ENCODE assay signal across 9 cellular contexts in the genomic region with DNA sequence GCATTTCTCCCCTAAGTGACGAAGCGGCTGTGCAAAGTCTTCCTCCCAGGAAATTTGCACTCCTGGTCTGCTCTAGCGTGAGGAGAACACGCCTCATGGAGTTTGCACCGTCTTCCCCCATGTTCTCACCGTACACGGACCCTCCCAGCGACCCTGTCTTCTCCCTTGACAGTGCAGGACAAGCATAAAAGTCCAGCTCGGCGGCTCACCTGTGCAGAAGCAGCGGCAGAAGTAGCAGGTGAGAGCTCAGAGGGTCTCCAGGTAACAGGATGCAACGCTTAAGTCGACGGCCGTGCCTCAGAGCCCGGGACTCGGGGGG. TPM values are rescaled to one million over a fixed set of nuclear protein-coding genes. Genes with fewer than 3 reads are reported as not detected.
DNase-seq lines count a peak whose midpoint lies in the region; ATAC-seq, FAIRE-seq and TF ChIP-seq lines count a peak whose summit lies in the region.
"Had no signal": no experiment of that assay in that cellular context is flagged by ENCODE, and none has a peak within 500 bp of the region (broad histone marks: within the 10 kb centered on the region; RNA-seq: fewer than 3 reads in every experiment).

No MANE protein-coding gene starts in this region.

- peak; percentile 3 for ATAC-seq in GM21447 (IDR thresholded peaks at IDR 0.05; ENCODE audit: unreplicated experiment)
- ATAC-seq in HepG2 = peak; percentile 51

- peaks cover 0 to 3% (median 0%) of the 10 kb centered on the region in 11 experiments; a peak in 3 of 22 replicates for H3K9me3 ChIP-seq in BLaER1 treated with 17β-estradiol and CSF1 and Interleukin-3, amounts not matched to agents 10 nM and 100 nM (replicated peaks in 1 of 11)
- no peaks in the 10 kb centered on the region for H3K9me3 ChIP-seq in HepG2 (ENCODE audit: low read length)

- no peak for TF ChIP-seq CTCF in HepG2 (CRISPR knock-in tag; IDR thresholded peaks at IDR 0.05)

- peaks cover under 1 to 31% (median 26%) of the 10 kb centered on the region in 11 experiments; a peak in 20 of 22 replicates for H4K20me1 ChIP-seq in BLaER1 treated with 17β-estradiol and CSF1 and Interleukin-3, amounts not matched to agents 10 nM and 100 nM
- H4K20me1 ChIP-seq in HepG2 (ENCODE audit: insufficient read depth, low read length) = no peaks in the 10 kb centered on the region

- peaks cover 0 to 18% (median 12%) of the 10 kb centered on the region in 11 experiments; a peak in 19 of 22 replicates for H3K36me3 ChIP-seq in BLaER1 treated with 17β-estradiol and CSF1 and Interleukin-3, amounts not matched to agents 10 nM and 100 nM
- H3K36me3 ChIP-seq in HepG2 (replicated peaks in 1 of 2; ENCODE audit: control insufficient read depth in 1 of 2, insufficient read depth in 2 of 2, low read length in 2 of 2) = no peaks in the 10 kb centered on the region

- in situ Hi-C loops in HepG2 (cut with HindIII; ENCODE audit: extremely low pct_ligation_motif_present, low pct_unique_long_range_greater_than_20kb) = no loop called here

- H3K4me2 ChIP-seq in BLaER1 treated with 17β-estradiol and CSF1 and Interleukin-3, amounts not matched to agents 10 nM and 100 nM = peak overlapping the region; percentile 82 to 100 (median 95)
- H3K4me2 ChIP-seq in HepG2 (ENCODE audit: low read depth, low read length) = peak overlapping the region; percentile 96

- H2AFZ ChIP-seq in HepG2 (ENCODE audit: low read length) = no peak overlapping the region

- no peak for TF ChIP-seq POLR2A in HepG2 (IDR thresholded peaks at IDR 0.05; ENCODE audit: insufficient read depth in 1 of 2, low read depth in 2 of 2, low read length in 2 of 2)

- no peak for TF ChIP-seq RAD21 in HepG2 (CRISPR knock-in tag; IDR thresholded peaks at IDR 0.05)

- 0% methylated on average over 3 of the region's 17 CpGs for WGBS in HepG2 (ENCODE audit: low lambda C conversion rate)

- H3K4me3 ChIP-seq in BLaER1 treated with 17β-estradiol and CSF1 and Interleukin-3, amounts not matched to agents 10 nM and 100 nM = peak overlapping the region; percentile 68 to 98 (median 86)
- H3K4me3 ChIP-seq in HepG2 (replicated peaks in 1 of 3; ENCODE audit: insufficient read depth in 1 of 3, low read depth in 2 of 3, low read length in 3 of 3) = peak overlapping the region; percentile 62 to 81 (median 63)

- peak overlapping the region; percentile 90 to 99 (median 93) for H3K9ac ChIP-seq in BLaER1 treated with 17β-estradiol and CSF1 and Interleukin-3, amounts not matched to agents 10 nM and 100 nM
- peak overlapping the region; percentile 73 for H3K9ac ChIP-seq in HepG2 (ENCODE audit: insufficient read depth, low read depth, low read length)

- FAIRE-seq in HepG2 (lab: Jason Lieb, UNC) = no peak
- FAIRE-seq: endothelial cell of umbilical vein had no signal

- no peak for TF ChIP-seq EP300 in HepG2 (IDR thresholded peaks at IDR 0.05; ENCODE audit: low read depth in 2 of 2, low read length in 2 of 2)
- no peak for TF ChIP-seq EP300 in HepG2 (CRISPR knock-in tag; IDR thresholded peaks at IDR 0.05; ENCODE audit: borderline replicate concordance)

- POLR2A ChIA-PET in HepG2 (lab: Yijun Ruan, JAX) = no interaction called here

- no peaks in the 10 kb centered on the region for H3K27me3 ChIP-seq in BLaER1 treated with 17β-estradiol and CSF1 and Interleukin-3, amounts not matched to agents 10 nM and 100 nM
- no peaks in the 10 kb centered on the region for H3K27me3 ChIP-seq in HepG2 (ENCODE audit: control insufficient read depth in 1 of 2, insufficient read depth in 2 of 2, low read length in 2 of 2)

- H3K79me2 ChIP-seq in HepG2 (ENCODE audit: insufficient read depth, low read length) = no peaks in the 10 kb centered on the region

- peaks cover 12 to 48% (median 40%) of the 10 kb centered on the region in 10 experiments; a peak in 18 of 20 replicates for H3K4me1 ChIP-seq in BLaER1 treated with 17β-estradiol and CSF1 and Interleukin-3, amounts not matched to agents 10 nM and 100 nM
- peaks cover 51% of the 10 kb centered on the region for H3K4me1 ChIP-seq in HepG2 (ENCODE audit: insufficient read depth, low read length)

- DNase-seq in NCI-H526 treated with DMSO at 0.1 percent for 48 hours (lab: John Stamatoyannopoulos, UW) (peak; percentile 78), HepG2 (ENCODE audit: low spot score) (no peak), DMS114 treated with DMSO at 0.1 percent for 48 hours (lab: John Stamatoyannopoulos, UW; ENCODE audit: unreplicated experiment) (no peak), AG20443 (ENCODE audit: low spot score) (no peak), epidermal melanocyte (ENCODE audit: insufficient read length, low spot score) (no peak)
- DNase-seq in stimulated activated CD4-positive, alpha-beta T cell treated with anti-CD3 and anti-CD28 coated beads, Interleukin-12 subunit alpha, Interleukin-12 subunit beta, amount 100 ng/mL, for 4 hours = no peak

- CTCF ChIA-PET in HepG2 (lab: Yijun Ruan, JAX; ENCODE audit: low intra/inter-chr PET ratio, low total read pairs) = no interaction called here

- H3K27ac ChIP-seq in BLaER1 treated with 17β-estradiol and CSF1 and Interleukin-3, amounts not matched to agents 10 nM and 100 nM = peak overlapping the region; percentile 90 to 99 (median 96); a peak in 21 of 22 replicates
- peak overlapping the region; percentile 75 for H3K27ac ChIP-seq in HepG2 (ENCODE audit: extremely low read length, insufficient read depth, low read length)

- TSS peak; percentile 88 for BruUV-seq in HepG2 (replicated peaks; lab: Mats Ljungman, UMichigan)

- intact Hi-C loops in HepG2 (cut with micrococcal nuclease; ENCODE audit: unreplicated experiment) = loop anchor here (1.0 to 10.0 kb wide), 2 partner anchors 48 to 55 kb away; no protein-coding TSS in a partner anchor

TF ChIP-seq in HepG2, 621 proteins besides CTCF, POLR2A, EP300 and RAD21 (continues in another document):
- TF ChIP-seq ZNF790 (CRISPR knock-in tag; IDR thresholded peaks at IDR 0.05; ENCODE audit: borderline replicate concordance) = 0 out of 2 replicates have a peak, but pooled peaks have one; percentile 61
- peak; percentile 85 for TF ChIP-seq ZNF446 (CRISPR knock-in tag; IDR thresholded peaks at IDR 0.05)
- no peak for TF ChIP-seq NONO (IDR thresholded peaks at IDR 0.05)
- TF ChIP-seq NONO (CRISPR knock-in tag; conservative IDR thresholded peaks at IDR 0.05) = no peak
- 0 out of 2 replicates have a peak, but pooled peaks have one; percentile 11 for TF ChIP-seq ZFX (CRISPR knock-in tag; IDR thresholded peaks at IDR 0.05; ENCODE audit: low read depth)
- TF ChIP-seq NFYC (CRISPR knock-in tag; IDR thresholded peaks at IDR 0.05) = no peak
- no peak for TF ChIP-seq ZNF343 (CRISPR knock-in tag; IDR thresholded peaks at IDR 0.05)
- TF ChIP-seq ZNF225 (CRISPR knock-in tag; IDR thresholded peaks at IDR 0.05) = no peak
- no peak for TF ChIP-seq ZSCAN12 (CRISPR knock-in tag; IDR thresholded peaks at IDR 0.05)
- no peak for TF ChIP-seq NBN (conservative IDR thresholded peaks at IDR 0.05)
- no peak for TF ChIP-seq IRF2 (CRISPR knock-in tag; IDR thresholded peaks at IDR 0.05)

RNA-seq across cellular contexts. Expression of a gene that starts 0.3 kb away (rescaled TPM):
- total RNA-seq in HepG2 (2016; rRNA removed; fragmentation: Illumina TruSeq; extraction: Trizol) = 0.66 and 1.0 TPM in 2 replicates
- 0.09 and 0.10 TPM in 2 replicates for total RNA-seq in HepG2 (2016; cell fraction: cytosol; rRNA removed; fragmentation: Illumina TruSeq; extraction: Trizol; ENCODE audit: low read depth)
- total RNA-seq in HepG2 (2016; cell fraction: insoluble cytoplasmic fraction; rRNA removed; fragmentation: Illumina TruSeq; extraction: Trizol) = 0.68 and 1.1 TPM in 2 replicates
- total RNA-seq in HepG2 (2016; cell fraction: membrane; rRNA removed; fragmentation: Illumina TruSeq; extraction: Trizol) = 0.31 and 0.34 TPM in 2 replicates
- 1.0 and 1.6 TPM in 2 replicates for total RNA-seq in HepG2 (2016; cell fraction: nucleus; rRNA removed; fragmentation: Illumina TruSeq; extraction: Trizol)
- polyA plus RNA-seq in HepG2 (2011; rRNA removed) = 1.3 and 3.1 TPM in 2 replicates
- polyA plus RNA-seq in HepG2 (2011; cell fraction: cytosol; rRNA removed) = 2.0 and 2.3 TPM in 2 replicates
- polyA plus RNA-seq in HepG2 (2011; cell fraction: nucleus; rRNA removed) = 1.5 and 1.8 TPM in 2 replicates
- polyA plus RNA-seq in HepG2 (2012) = 2.1 and 2.4 TPM in 2 replicates
- polyA plus RNA-seq in HepG2 (2016; cell fraction: cytosol; fragmentation: Illumina TruSeq; extraction: Trizol; ENCODE audit: low read depth) = 0.08 and 0.09 TPM in 2 replicates
- 0.65 and 0.91 TPM in 2 replicates for polyA plus RNA-seq in HepG2 (2016; cell fraction: insoluble cytoplasmic fraction; fragmentation: Illumina TruSeq; extraction: Trizol; ENCODE audit: low read depth)
- 0.16 and 0.28 TPM in 2 replicates for polyA plus RNA-seq in HepG2 (2016; cell fraction: membrane; fragmentation: Illumina TruSeq; extraction: Trizol; ENCODE audit: low read depth)
- 2.0 and 2.3 TPM in 2 replicates for polyA plus RNA-seq in HepG2 (2016; cell fraction: nucleus; fragmentation: Illumina TruSeq; extraction: Trizol; ENCODE audit: insufficient read depth, low read depth)
- 0.09 and 7.8 TPM in 2 replicates for polyA minus RNA-seq in HepG2 (2011; rRNA and poly(A)+ RNA removed; ENCODE audit: low replicate concordance)
- 2.4 and 2.6 TPM in 2 replicates for polyA minus RNA-seq in HepG2 (2011; cell fraction: cytosol; rRNA and poly(A)+ RNA removed)
- 1.4 and 2.2 TPM in 2 replicates for polyA minus RNA-seq in HepG2 (2011; cell fraction: nucleus; rRNA and poly(A)+ RNA removed)
- total RNA-seq: endothelial cell of umbilical vein had no signal
- polyA plus RNA-seq: endothelial cell of umbilical vein had no signal

RNA-seq across cellular contexts. Expression of a gene that starts 54.7 kb away (rescaled TPM):
- 16.8 and 26.5 TPM in 2 replicates for total RNA-seq in HepG2 (2016; rRNA removed; fragmentation: Illumina TruSeq; extraction: Trizol)
- 6.5 and 6.8 TPM in 2 replicates for total RNA-seq in HepG2 (2016; cell fraction: cytosol; rRNA removed; fragmentation: Illumina TruSeq; extraction: Trizol; ENCODE audit: low read depth)
- 14.2 and 27.6 TPM in 2 replicates for total RNA-seq in HepG2 (2016; cell fraction: insoluble cytoplasmic fraction; rRNA removed; fragmentation: Illumina TruSeq; extraction: Trizol)
- 10.5 and 10.6 TPM in 2 replicates for total RNA-seq in HepG2 (2016; cell fraction: membrane; rRNA removed; fragmentation: Illumina TruSeq; extraction: Trizol)
- total RNA-seq in HepG2 (2016; cell fraction: nucleus; rRNA removed; fragmentation: Illumina TruSeq; extraction: Trizol) = 20.8 and 27.2 TPM in 2 replicates
- polyA plus RNA-seq in HepG2 (2011; rRNA removed) = 20.5 and 29.8 TPM in 2 replicates
- polyA plus RNA-seq in HepG2 (2011; cell fraction: cytosol; rRNA removed) = 8.1 and 10.8 TPM in 2 replicates
- 303 and 327 TPM in 2 replicates for polyA plus RNA-seq in HepG2 (2011; cell fraction: nucleus; rRNA removed)
- polyA plus RNA-seq in HepG2 (2012) = 24.1 and 26.3 TPM in 2 replicates
- 2.3 and 2.6 TPM in 2 replicates for polyA plus RNA-seq in HepG2 (2016; cell fraction: cytosol; fragmentation: Illumina TruSeq; extraction: Trizol; ENCODE audit: low read depth)
- polyA plus RNA-seq in HepG2 (2016; cell fraction: insoluble cytoplasmic fraction; fragmentation: Illumina TruSeq; extraction: Trizol; ENCODE audit: low read depth) = 17.5 and 20.6 TPM in 2 replicates
- polyA plus RNA-seq in HepG2 (2016; cell fraction: membrane; fragmentation: Illumina TruSeq; extraction: Trizol; ENCODE audit: low read depth) = 6.1 and 6.3 TPM in 2 replicates
- polyA plus RNA-seq in HepG2 (2016; cell fraction: nucleus; fragmentation: Illumina TruSeq; extraction: Trizol; ENCODE audit: insufficient read depth, low read depth) = 80.9 and 81.0 TPM in 2 replicates
- polyA minus RNA-seq in HepG2 (2011; rRNA and poly(A)+ RNA removed; ENCODE audit: low replicate concordance) = 5.9 and 7.1 TPM in 2 replicates
- 4.2 and 5.9 TPM in 2 replicates for polyA minus RNA-seq in HepG2 (2011; cell fraction: cytosol; rRNA and poly(A)+ RNA removed)
- polyA minus RNA-seq in HepG2 (2011; cell fraction: nucleus; rRNA and poly(A)+ RNA removed) = 19.3 and 20.2 TPM in 2 replicates
